Comparison of ENCODE assay signal across 16 cellular contexts in genomic region chr22:40443675-40444482, GRCh38.
A peak's percentile ranks its signal among the peaks of the same experiment; 100 is the strongest.
DNase-seq lines count a peak whose midpoint lies in the region; ATAC-seq lines count a peak whose summit lies in the region.
"Had no signal": no experiment of that assay in that cellular context is flagged by ENCODE, and none has a peak within 500 bp of the region (broad histone marks: within the 10 kb centered on the region; RNA-seq: fewer than 3 reads in every experiment).

No MANE protein-coding gene starts in this region.

- H3K9me3 Mint-ChIP-seq in activated CD4-positive, alpha-beta T cell treated with anti-CD3 and anti-CD28 coated beads, Interleukin-2, amount 10 ng/mL, durations not matched to agents 24 days and 14 days = no peaks in the 10 kb centered on the region
- H3K9me3 Mint-ChIP-seq in T-cell = no peaks in the 10 kb centered on the region
- H3K9me3 Mint-ChIP-seq in stimulated activated effector memory CD8-positive, alpha-beta T cell treated with anti-CD3 and anti-CD28 coated beads, Interleukin-12 subunit alpha, Interleukin-12 subunit beta, amount 100 ng/mL, for 72 hours = no peaks in the 10 kb centered on the region

- ATAC-seq in T-cell (replicated peaks in 1 of 4) (no peak), left cardiac atrium (peak; percentile 79 to 89), GM21381 (IDR thresholded peaks at IDR 0.05; ENCODE audit: unreplicated experiment) (no peak), HG03565 (IDR thresholded peaks at IDR 0.05; ENCODE audit: unreplicated experiment) (no peak)
- ATAC-seq in stimulated activated effector memory CD8-positive, alpha-beta T cell treated with anti-CD3 and anti-CD28 coated beads, Interleukin-12 subunit alpha, Interleukin-12 subunit beta, amount 100 ng/mL, for 72 hours = no peak
- ATAC-seq: left colon had no signal

- H3K4me3 Mint-ChIP-seq in activated CD4-positive, alpha-beta T cell treated with anti-CD3 and anti-CD28 coated beads, Interleukin-2, amount 10 ng/mL, durations not matched to agents 24 days and 14 days = no peak overlapping the region
- no peak overlapping the region for H3K4me3 Mint-ChIP-seq in T-cell
- H3K4me3 Mint-ChIP-seq in stimulated activated effector memory CD8-positive, alpha-beta T cell treated with anti-CD3 and anti-CD28 coated beads, Interleukin-12 subunit alpha, Interleukin-12 subunit beta, amount 100 ng/mL, for 72 hours = no peak overlapping the region
- H3K4me3 Mint-ChIP-seq: nephron had no signal

- H3K27ac Mint-ChIP-seq in activated CD4-positive, alpha-beta T cell treated with anti-CD3 and anti-CD28 coated beads, Interleukin-2, amount 10 ng/mL, durations not matched to agents 24 days and 14 days = peak overlapping the region; percentile 7
- H3K27ac Mint-ChIP-seq in T-cell = peak overlapping the region; percentile 44 to 82
- H3K27ac Mint-ChIP-seq in stimulated activated effector memory CD8-positive, alpha-beta T cell treated with anti-CD3 and anti-CD28 coated beads, Interleukin-12 subunit alpha, Interleukin-12 subunit beta, amount 100 ng/mL, for 72 hours = peak overlapping the region; percentile 36
- H3K27ac Mint-ChIP-seq: nephron had no signal

- H3K4me1 Mint-ChIP-seq in activated CD4-positive, alpha-beta T cell treated with anti-CD3 and anti-CD28 coated beads, Interleukin-2, amount 10 ng/mL, durations not matched to agents 24 days and 14 days = peaks cover 22% of the 10 kb centered on the region
- peaks cover 76 to 88% (median 85%) of the 10 kb centered on the region in 3 donors for H3K4me1 Mint-ChIP-seq in T-cell
- H3K4me1 Mint-ChIP-seq in stimulated activated effector memory CD8-positive, alpha-beta T cell treated with anti-CD3 and anti-CD28 coated beads, Interleukin-12 subunit alpha, Interleukin-12 subunit beta, amount 100 ng/mL, for 72 hours = peaks cover 34% of the 10 kb centered on the region

- POLR2A ChIA-PET in T-cell (lab: Charles Lee) = interaction anchor here in 1 of 2 donors (0.6 kb wide), 1 partner anchor 85 kb away, joined by 3 read pairs; no protein-coding TSS in a partner anchor

- H3K27me3 Mint-ChIP-seq in activated CD4-positive, alpha-beta T cell treated with anti-CD3 and anti-CD28 coated beads, Interleukin-2, amount 10 ng/mL, durations not matched to agents 24 days and 14 days = no peaks in the 10 kb centered on the region
- no peaks in the 10 kb centered on the region for H3K27me3 Mint-ChIP-seq in T-cell

- peaks cover 30% of the 10 kb centered on the region for H3K36me3 Mint-ChIP-seq in activated CD4-positive, alpha-beta T cell treated with anti-CD3 and anti-CD28 coated beads, Interleukin-2, amount 10 ng/mL, durations not matched to agents 24 days and 14 days (ENCODE audit: low read depth)
- H3K36me3 Mint-ChIP-seq in T-cell = peaks cover 46% of the 10 kb centered on the region
- H3K36me3 Mint-ChIP-seq in stimulated activated effector memory CD8-positive, alpha-beta T cell treated with anti-CD3 and anti-CD28 coated beads, Interleukin-12 subunit alpha, Interleukin-12 subunit beta, amount 100 ng/mL, for 72 hours = peaks cover 14% of the 10 kb centered on the region

- no peak for DNase-seq in activated CD4-positive, alpha-beta T cell treated with anti-CD3 and anti-CD28 coated beads, Interleukin-2, amount 10 ng/mL, durations not matched to agents 24 days and 14 days
- no peak for DNase-seq in activated CD4-positive, alpha-beta T cell treated with anti-CD3 and anti-CD28 coated beads for 48 hours
- DNase-seq in T-cell (no peak), left cardiac atrium (peak; percentile 69), dermis blood vessel endothelial cell (no peak)
- no peak for DNase-seq in stimulated activated effector memory CD8-positive, alpha-beta T cell treated with anti-CD3 and anti-CD28 coated beads, Interleukin-12 subunit alpha, Interleukin-12 subunit beta, amount 100 ng/mL, for 72 hours (ENCODE audit: low spot score in 2 of 2)
- DNase-seq: activated gamma-delta T cell; Calu3; central memory CD4-positive, alpha-beta T cell; left colon; NCI-H146; NCI-H510A treated with DMSO at 0.1 percent for 48 hours; T-helper 2 cell had no signal

- CTCF ChIA-PET in T-cell (lab: Charles Lee) = interaction anchor here in 1 of 2 donors (0.6 kb wide), 2 partner anchors 8 to 1395 kb away, joined by 6 read pairs; no protein-coding TSS in a partner anchor

- intact Hi-C loops in activated CD4-positive, alpha-beta T cell treated with anti-CD3 and anti-CD28 coated beads, Interleukin-2, amount 10 ng/mL, durations not matched to agents 24 days and 14 days (cut with micrococcal nuclease) = no loop called here
- intact Hi-C loops in left cardiac atrium (cut with DNase I) = no loop called here

Comparison
In these comparisons a context has a peak if more than half of its experiments do, and no peak if none do; other contexts are left out.
1. H3K27ac Mint-ChIP-seq: peak in every context shown above with its lines; median percentile 63 in T-cell; 36 in stimulated activated effector memory CD8-positive, alpha-beta T cell treated with anti-CD3 and anti-CD28 coated beads, Interleukin-12 subunit alpha, Interleukin-12 subunit beta, amount 100 ng/mL, for 72 hours; 7 in activated CD4-positive, alpha-beta T cell treated with anti-CD3 and anti-CD28 coated beads, Interleukin-2, amount 10 ng/mL, durations not matched to agents 24 days and 14 days.
2. ATAC-seq: peak in left cardiac atrium (2 of 2); none in T-cell (0 of 4), stimulated activated effector memory CD8-positive, alpha-beta T cell treated with anti-CD3 and anti-CD28 coated beads, Interleukin-12 subunit alpha, Interleukin-12 subunit beta, amount 100 ng/mL, for 72 hours (single experiment), GM21381 (single experiment) and HG03565 (single experiment).